Comparison of ENCODE assay signal across 14 cellular contexts in genomic region chr2:237742191-237742590, GRCh38. TPM values are rescaled to one million over a fixed set of nuclear protein-coding genes. Genes with fewer than 3 reads are reported as not detected.
DNase-seq lines count a peak whose midpoint lies in the region; ATAC-seq, FAIRE-seq and TF ChIP-seq lines count a peak whose summit lies in the region.
"Had no signal": no experiment of that assay in that cellular context is flagged by ENCODE, and none has a peak within 500 bp of the region (broad histone marks: within the 10 kb centered on the region; RNA-seq: fewer than 3 reads in every experiment).

No MANE protein-coding gene starts in this region.

- H4K20me1 ChIP-seq in HepG2 (ENCODE audit: insufficient read depth, low read length) = no peaks in the 10 kb centered on the region

- in situ Hi-C loops in HepG2 (cut with HindIII; ENCODE audit: extremely low pct_ligation_motif_present, low pct_unique_long_range_greater_than_20kb) = loop anchor here (5.0 kb wide), 2 partner anchors 70 to 140 kb away; no protein-coding TSS in a partner anchor

- ATAC-seq in activated CD8-positive, alpha-beta memory T cell treated with anti-CD3 and anti-CD28 coated beads, Interleukin-2, amount 10 ng/mL, durations not matched to agents 7 days and 5 days = no peak
- no peak for ATAC-seq in T-helper 17 cell
- no peak; the same call in 1 of the 3 replicates for ATAC-seq in HepG2
- ATAC-seq in stimulated activated naive B cell treated with anti-CD40 and anti-IgM and Interleukin-4, amounts not matched to agents 10 μg/mL and 1 μg/mL and 100 μg/mL, for 72 hours (replicated peaks) = no peak
- ATAC-seq in SK-N-SH treated with all-trans-retinoic acid at 6 μM for 48 hours = no peak
- ATAC-seq: activated T-cell treated with anti-CD3 and anti-CD28 coated beads, Interleukin-2, amount 50 U/mL, for 4 hours had no signal

- H3K9me3 Mint-ChIP-seq in activated CD8-positive, alpha-beta memory T cell treated with anti-CD3 and anti-CD28 coated beads, Interleukin-2, amount 10 ng/mL, durations not matched to agents 7 days and 5 days (ENCODE audit: low read depth) = no peaks in the 10 kb centered on the region
- H3K9me3 Mint-ChIP-seq in stimulated activated naive B cell treated with anti-CD40 and anti-IgM and Interleukin-4, amounts not matched to agents 10 μg/mL and 1 μg/mL and 100 μg/mL, for 72 hours = no peaks in the 10 kb centered on the region
- H3K9me3 Mint-ChIP-seq: activated T-cell treated with anti-CD3 and anti-CD28 coated beads, Interleukin-2, amount 50 U/mL, for 4 hours; neural progenitor cell had no signal

- H3K9ac ChIP-seq in HepG2 (ENCODE audit: insufficient read depth, low read depth, low read length) = no peak overlapping the region
- H3K9ac ChIP-seq: neural progenitor cell had no signal

- CTCF ChIA-PET in activated CD8-positive, alpha-beta memory T cell treated with anti-CD3 and anti-CD28 coated beads, Interleukin-2, amount 10 ng/mL, durations not matched to agents 7 days and 5 days (lab: Charles Lee) = interaction anchor here (1.0 to 4.6 kb wide), 4 partner anchors 13 to 70 kb away, joined by 3 to 44 read pairs (median 4); no protein-coding TSS in a partner anchor
- CTCF ChIA-PET in HepG2 (lab: Yijun Ruan, JAX; ENCODE audit: low intra/inter-chr PET ratio, low total read pairs) = no interaction called here

- peaks cover 25% of the 10 kb centered on the region for H3K36me3 Mint-ChIP-seq in activated CD8-positive, alpha-beta memory T cell treated with anti-CD3 and anti-CD28 coated beads, Interleukin-2, amount 10 ng/mL, durations not matched to agents 7 days and 5 days
- H3K36me3 Mint-ChIP-seq in T-helper 17 cell (ENCODE audit: low read depth) = peaks cover 2% of the 10 kb centered on the region
- peaks cover 35 to 58% of the 10 kb centered on the region in 2 donors for H3K36me3 Mint-ChIP-seq in stimulated activated naive B cell treated with anti-CD40 and anti-IgM and Interleukin-4, amounts not matched to agents 10 μg/mL and 1 μg/mL and 100 μg/mL, for 72 hours

- BruUV-seq in HepG2 (replicated peaks; lab: Mats Ljungman, UMichigan) = no TSS peak

- TF ChIP-seq RAD21 in HepG2 (CRISPR knock-in tag; IDR thresholded peaks at IDR 0.05) = no peak

- H3K27me3 ChIP-seq in HepG2 (ENCODE audit: control insufficient read depth in 1 of 2, insufficient read depth in 2 of 2, low read length in 2 of 2) = no peaks in the 10 kb centered on the region
- H3K27me3 ChIP-seq: neural progenitor cell had no signal

- peak; percentile 71 for FAIRE-seq in HepG2 (lab: Jason Lieb, UNC)
- FAIRE-seq: bronchial epithelial cell had no signal

- H3K4me1 ChIP-seq in HepG2 (ENCODE audit: insufficient read depth, low read length) = peaks cover 54% of the 10 kb centered on the region
- H3K4me1 ChIP-seq: neural progenitor cell had no signal

- no peak overlapping the region for H2AFZ ChIP-seq in HepG2 (ENCODE audit: low read length)
- H2AFZ ChIP-seq: neural progenitor cell had no signal

- peak overlapping the region; percentile 25 for H3K27ac ChIP-seq in HepG2 (ENCODE audit: extremely low read length, insufficient read depth, low read length)
- H3K27ac ChIP-seq: neural progenitor cell had no signal

- POLR2A ChIA-PET in HepG2 (lab: Yijun Ruan, JAX) = interaction anchor here (1.5 to 1.9 kb wide), 3 partner anchors 27 to 73 kb away, joined by 3 to 5 read pairs (median 4); no protein-coding TSS in a partner anchor

- peak in 1 of 2 experiments; percentile 77; a peak in 2 of 4 replicates for TF ChIP-seq EP300 in HepG2 (IDR thresholded peaks at IDR 0.05; ENCODE audit: low read depth in 2 of 2, low read length in 2 of 2)
- TF ChIP-seq EP300 in HepG2 (CRISPR knock-in tag; IDR thresholded peaks at IDR 0.05; ENCODE audit: borderline replicate concordance) = peak; percentile 77; the same call in 1 of the 2 replicates

- H3K9me3 ChIP-seq in T-helper 17 cell (ENCODE audit: control insufficient read depth, low read length, poor library complexity, severe bottlenecking) (no peaks in the 10 kb centered on the region), HepG2 (ENCODE audit: low read length) (no peaks in the 10 kb centered on the region)

- peaks cover 6% of the 10 kb centered on the region for H3K79me2 ChIP-seq in HepG2 (ENCODE audit: insufficient read depth, low read length)

- H3K36me3 ChIP-seq in HepG2 (replicated peaks in 1 of 2; ENCODE audit: control insufficient read depth in 1 of 2, insufficient read depth in 2 of 2, low read length in 2 of 2) = peaks cover 2 to 8% of the 10 kb centered on the region in 2 experiments
- H3K36me3 ChIP-seq: neural progenitor cell had no signal

- H3K4me3 ChIP-seq in HepG2 (replicated peaks in 1 of 3; ENCODE audit: insufficient read depth in 1 of 3, low read depth in 2 of 3, low read length in 3 of 3) = peak overlapping the region in 2 of 3 experiments; percentile 4 to 34; a peak in 3 of 6 replicates
- H3K4me3 ChIP-seq: neural progenitor cell, skin epidermis had no signal

- peak; percentile 50 for DNase-seq in activated CD8-positive, alpha-beta memory T cell treated with anti-CD3 and anti-CD28 coated beads for 24 hours
- no peak for DNase-seq in activated CD8-positive, alpha-beta memory T cell treated with anti-CD3 and anti-CD28 coated beads, Interleukin-2, amount 10 ng/mL, durations not matched to agents 7 days and 5 days
- no peak for DNase-seq in T-helper 17 cell
- DNase-seq in HepG2 (ENCODE audit: low spot score) = peak; percentile 73
- no peak for DNase-seq in stimulated activated naive B cell treated with anti-CD40 and anti-IgM and Interleukin-4, amounts not matched to agents 10 μg/mL and 1 μg/mL and 100 μg/mL, for 72 hours
- no peak for DNase-seq in HK-2 (ENCODE audit: unreplicated experiment)
- no peak for DNase-seq in SHP77 treated with DMSO at 0.1 percent for 48 hours (lab: John Stamatoyannopoulos, UW)
- DNase-seq: activated T-cell treated with anti-CD3 and anti-CD28 coated beads, Interleukin-2, amount 50 U/mL, for 4 hours; NCI-H2107; SIG-M5 had no signal

- no peaks in the 10 kb centered on the region for H3K27me3 Mint-ChIP-seq in activated CD8-positive, alpha-beta memory T cell treated with anti-CD3 and anti-CD28 coated beads, Interleukin-2, amount 10 ng/mL, durations not matched to agents 7 days and 5 days
- H3K27me3 Mint-ChIP-seq in T-helper 17 cell = no peaks in the 10 kb centered on the region
- H3K27me3 Mint-ChIP-seq in stimulated activated naive B cell treated with anti-CD40 and anti-IgM and Interleukin-4, amounts not matched to agents 10 μg/mL and 1 μg/mL and 100 μg/mL, for 72 hours = no peaks in the 10 kb centered on the region

- peaks cover 20% of the 10 kb centered on the region for H3K4me1 Mint-ChIP-seq in activated CD8-positive, alpha-beta memory T cell treated with anti-CD3 and anti-CD28 coated beads, Interleukin-2, amount 10 ng/mL, durations not matched to agents 7 days and 5 days
- H3K4me1 Mint-ChIP-seq in T-helper 17 cell = peaks cover 46% of the 10 kb centered on the region
- peaks cover 38 to 75% of the 10 kb centered on the region in 2 donors for H3K4me1 Mint-ChIP-seq in stimulated activated naive B cell treated with anti-CD40 and anti-IgM and Interleukin-4, amounts not matched to agents 10 μg/mL and 1 μg/mL and 100 μg/mL, for 72 hours

- TF ChIP-seq POLR2A in HepG2 (IDR thresholded peaks at IDR 0.05; ENCODE audit: insufficient read depth in 1 of 2, low read depth in 2 of 2, low read length in 2 of 2) = 0 out of 4 replicates have a peak, but pooled peaks of 1 of the 2 experiments have one; percentile 22

- no peak overlapping the region for H3K4me3 Mint-ChIP-seq in activated CD8-positive, alpha-beta memory T cell treated with anti-CD3 and anti-CD28 coated beads, Interleukin-2, amount 10 ng/mL, durations not matched to agents 7 days and 5 days
- no peak overlapping the region for H3K4me3 Mint-ChIP-seq in T-helper 17 cell
- no peak overlapping the region for H3K4me3 Mint-ChIP-seq in stimulated activated naive B cell treated with anti-CD40 and anti-IgM and Interleukin-4, amounts not matched to agents 10 μg/mL and 1 μg/mL and 100 μg/mL, for 72 hours
- H3K4me3 Mint-ChIP-seq: activated T-cell treated with anti-CD3 and anti-CD28 coated beads, Interleukin-2, amount 50 U/mL, for 4 hours; neural progenitor cell had no signal

- TF ChIP-seq CTCF in HepG2 (CRISPR knock-in tag; IDR thresholded peaks at IDR 0.05) = peak; percentile 21; the same call in 1 of the 2 replicates

- H3K27ac Mint-ChIP-seq in activated CD8-positive, alpha-beta memory T cell treated with anti-CD3 and anti-CD28 coated beads, Interleukin-2, amount 10 ng/mL, durations not matched to agents 7 days and 5 days = no peak overlapping the region
- H3K27ac Mint-ChIP-seq in T-helper 17 cell = peak overlapping the region; percentile 95
- peak overlapping the region; percentile 85 for H3K27ac Mint-ChIP-seq in stimulated activated naive B cell treated with anti-CD40 and anti-IgM and Interleukin-4, amounts not matched to agents 10 μg/mL and 1 μg/mL and 100 μg/mL, for 72 hours

- peak overlapping the region; percentile 66 for H3K4me2 ChIP-seq in HepG2 (ENCODE audit: low read depth, low read length)
- H3K4me2 ChIP-seq: neural progenitor cell had no signal

- intact Hi-C loops in HepG2 (cut with micrococcal nuclease; ENCODE audit: unreplicated experiment) = no loop called here

- 37% methylated on average over 12 of the region's 12 CpGs for WGBS in HepG2 (ENCODE audit: low lambda C conversion rate)

RNA-seq across cellular contexts. Expression of gene RBM44, which starts 56.4 kb away (rescaled TPM):
- 1 to 10 TPM in 1 of 2 experiments, under 1 TPM in 1; 0.42 to 1.2 TPM for total RNA-seq in activated CD8-positive, alpha-beta memory T cell treated with anti-CD3 and anti-CD28 coated beads, Interleukin-2, amount 10 ng/mL, durations not matched to agents 7 days and 5 days
- 1 to 10 TPM; 2.2 to 4.0 TPM for total RNA-seq in T-helper 17 cell
- 0.13 and 0.15 TPM in 2 replicates for total RNA-seq in HepG2 (2016; rRNA removed; fragmentation: Illumina TruSeq; extraction: Trizol)
- 0.51 and 0.53 TPM in 2 replicates for total RNA-seq in HepG2 (2016; cell fraction: cytosol; rRNA removed; fragmentation: Illumina TruSeq; extraction: Trizol; ENCODE audit: low read depth)
- total RNA-seq in HepG2 (2016; cell fraction: insoluble cytoplasmic fraction; rRNA removed; fragmentation: Illumina TruSeq; extraction: Trizol) = 0.19 and 0.21 TPM in 2 replicates
- total RNA-seq in HepG2 (2016; cell fraction: membrane; rRNA removed; fragmentation: Illumina TruSeq; extraction: Trizol) = 0.10 and 0.37 TPM in 2 replicates
- 0.59 and 0.60 TPM in 2 replicates for total RNA-seq in HepG2 (2016; cell fraction: nucleus; rRNA removed; fragmentation: Illumina TruSeq; extraction: Trizol)
- 0.47 and 0.50 TPM in 2 replicates for polyA plus RNA-seq in HepG2 (2011; rRNA removed)
- 0.04 and 0.09 TPM in 2 replicates for polyA plus RNA-seq in HepG2 (2011; cell fraction: cytosol; rRNA removed)
- polyA plus RNA-seq in HepG2 (2011; cell fraction: nucleus; rRNA removed) = 0.68 and 0.96 TPM in 2 replicates
- 0.36 and 0.63 TPM in 2 replicates for polyA plus RNA-seq in HepG2 (2012)
- polyA plus RNA-seq in HepG2 (2016; cell fraction: cytosol; fragmentation: Illumina TruSeq; extraction: Trizol; ENCODE audit: low read depth) = not detected in 2 replicates
- polyA plus RNA-seq in HepG2 (2016; cell fraction: insoluble cytoplasmic fraction; fragmentation: Illumina TruSeq; extraction: Trizol; ENCODE audit: low read depth) = 0.07 and 0.14 TPM in 2 replicates
- 0.03 and 0.05 TPM in 2 replicates for polyA plus RNA-seq in HepG2 (2016; cell fraction: membrane; fragmentation: Illumina TruSeq; extraction: Trizol; ENCODE audit: low read depth)
- 0.31 and 0.63 TPM in 2 replicates for polyA plus RNA-seq in HepG2 (2016; cell fraction: nucleus; fragmentation: Illumina TruSeq; extraction: Trizol; ENCODE audit: insufficient read depth, low read depth)
- polyA minus RNA-seq in HepG2 (2011; rRNA and poly(A)+ RNA removed; ENCODE audit: low replicate concordance) = 0.02 and 0.19 TPM in 2 replicates
- 0.26 TPM in 1 of 2 replicates, not detected in the other for polyA minus RNA-seq in HepG2 (2011; cell fraction: cytosol; rRNA and poly(A)+ RNA removed)
- 2.2 and 2.9 TPM in 2 replicates for polyA minus RNA-seq in HepG2 (2011; cell fraction: nucleus; rRNA and poly(A)+ RNA removed)

Comparison
In these comparisons a context has a peak if more than half of its experiments do, and no peak if none do; other contexts are left out.
1. DNase-seq: peak in activated CD8-positive, alpha-beta memory T cell treated with anti-CD3 and anti-CD28 coated beads for 24 hours (single experiment) and HepG2 (single experiment); none in activated CD8-positive, alpha-beta memory T cell treated with anti-CD3 and anti-CD28 coated beads, Interleukin-2, amount 10 ng/mL, durations not matched to agents 7 days and 5 days (single experiment), T-helper 17 cell (0 of 3), stimulated activated naive B cell treated with anti-CD40 and anti-IgM and Interleukin-4, amounts not matched to agents 10 μg/mL and 1 μg/mL and 100 μg/mL, for 72 hours (single experiment), HK-2 (single experiment) and SHP77 treated with DMSO at 0.1 percent for 48 hours (single experiment).